In the genomic region with DNA sequence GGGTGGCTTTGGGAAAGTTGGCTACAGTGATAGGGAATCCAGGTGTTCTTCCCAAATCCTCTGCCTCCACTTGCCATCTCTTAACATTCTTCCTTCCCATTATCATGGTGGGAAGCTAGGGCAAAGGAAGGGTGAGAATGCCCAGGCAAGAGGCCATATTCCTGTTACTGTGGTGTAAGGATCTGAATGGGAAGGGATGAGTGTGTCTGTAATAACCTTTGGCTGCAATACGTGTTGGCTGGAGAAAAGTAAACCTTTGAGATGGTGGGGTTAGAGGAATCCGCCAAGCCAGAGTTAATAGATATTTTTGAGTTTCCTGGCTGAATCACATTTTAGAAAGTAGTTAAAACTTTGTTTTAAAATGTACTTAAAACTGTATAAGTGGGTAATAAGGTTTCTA, we compare ENCODE assay signal across 18 cellular contexts.
"Had no signal": no experiment of that assay in that cellular context is flagged by ENCODE, and none has a peak within 500 bp of the region (broad histone marks: within the 10 kb centered on the region; RNA-seq: fewer than 3 reads in every experiment).

No MANE protein-coding gene starts in this region.

- FAIRE-seq: bronchial epithelial cell, endometrium, pancreas had no signal

- H3K27me3 ChIP-seq: pancreas had no signal

- H3K27ac ChIP-seq: SK-N-MC had no signal

- H3K9me3 ChIP-seq: pancreas had no signal

- DNase-seq: activated CD4-positive, CD25-positive, alpha-beta regulatory T cell treated with anti-CD3 and anti-CD28 coated beads, Interleukin-2, amount 50 U/mL, for 72 hours; activated naive CD4-positive, alpha-beta T cell; activated naive CD8-positive, alpha-beta T cell treated with anti-CD3 and anti-CD28 coated beads, Interleukin-2, amount 10 ng/mL, durations not matched to agents 7 days and 5 days; aorta; kidney glomerular epithelial cell; midbrain; pancreas; stimulated activated CD4-positive, alpha-beta T cell treated with anti-CD3 and anti-CD28 coated beads, Interleukin-15, amount 100 ng/mL, for 24 hours; stimulated activated CD4-positive, alpha-beta T cell treated with anti-CD3 and anti-CD28 coated beads, Interleukin-4, amount 100 ng/mL, for 1 hour; stimulated activated naive B cell treated with anti-CD40 and anti-IgM and Interleukin-4, amounts not matched to agents 10 μg/mL and 1 μg/mL and 100 μg/mL, for 72 hours; substantia nigra; T-helper 1 cell; T1000 had no signal

- ATAC-seq: esophagus mucosa; pancreas; stimulated activated naive B cell treated with anti-CD40 and anti-IgM and Interleukin-4, amounts not matched to agents 10 μg/mL and 1 μg/mL and 100 μg/mL, for 72 hours had no signal

- H3K36me3 ChIP-seq: pancreas had no signal

- H3K4me3 ChIP-seq: lung, pancreas, SK-N-MC had no signal
